ENCODE assay signal across 8 cellular contexts in genomic region chr2:89836326-89836725, GRCh38.
DNase-seq lines count a peak whose midpoint lies in the region; ATAC-seq and TF ChIP-seq lines count a peak whose summit lies in the region.
"Not testable (repeated sequence)": the region's sequence is repeated elsewhere in the genome, so short reads cannot be mapped to it uniquely, and the experiment has no call there.

No MANE protein-coding gene starts in this region.

- H3K9me3 ChIP-seq in iPS-20b (ENCODE audit: insufficient read depth, low read depth, low read length); prostate gland: not testable (repeated sequence)

- not testable (repeated sequence) for H3K36me3 Mint-ChIP-seq in activated T-cell treated with anti-CD3 and anti-CD28 coated beads, Interleukin-2, amount 50 U/mL, for 4 hours (ENCODE audit: insufficient read depth)

- not testable (repeated sequence) for TF ChIP-seq POLR2A in prostate gland (IDR thresholded peaks at IDR 0.05)

- H3K27ac ChIP-seq in iPS-20b (ENCODE audit: low read length); prostate gland: not testable (repeated sequence)

- not testable (repeated sequence) for H3K27me3 Mint-ChIP-seq in activated T-cell treated with anti-CD3 and anti-CD28 coated beads, Interleukin-2, amount 50 U/mL, for 4 hours (ENCODE audit: low read depth)

- H3K4me3 Mint-ChIP-seq in activated T-cell treated with anti-CD3 and anti-CD28 coated beads, Interleukin-2, amount 50 U/mL, for 4 hours: not testable (repeated sequence)

- peaks cover 34% of the 10 kb centered on the region for H3K9me3 Mint-ChIP-seq in activated T-cell treated with anti-CD3 and anti-CD28 coated beads, Interleukin-2, amount 50 U/mL, for 4 hours

- not testable (repeated sequence) for H3K4me1 ChIP-seq in iPS-20b (ENCODE audit: insufficient read depth, low read length); prostate gland (replicated peaks)

- WGBS in prostate gland: 68% methylated on average over 6 of the region's 6 CpGs

- not testable (repeated sequence) for TF ChIP-seq CTCF in AG09319 (IDR thresholded peaks at IDR 0.05; ENCODE audit: low read depth, low read length); epithelial cell of esophagus (IDR thresholded peaks at IDR 0.05; ENCODE audit: insufficient read depth, low read depth, low read length, missing control alignments); prostate gland (IDR thresholded peaks at IDR 0.05)

- DNase-seq in AG09319 (ENCODE audit: extremely low read depth, low read depth) (peak; percentile 12), epithelial cell of esophagus (ENCODE audit: low read depth) (peak; percentile 54), prostate gland (ENCODE audit: low spot score) (peak; percentile 19)
- DNase-seq in activated T-cell treated with anti-CD3 and anti-CD28 coated beads, Interleukin-2, amount 50 U/mL, for 4 hours: not testable (repeated sequence)

- not testable (repeated sequence) for H3K9ac ChIP-seq in iPS-20b (ENCODE audit: low read depth, low read length)

- not testable (repeated sequence) for H3K4me3 ChIP-seq in epithelial cell of esophagus (ENCODE audit: low read length); prostate gland
- H3K4me3 ChIP-seq in iPS-20b (ENCODE audit: low read length): peak overlapping the region; percentile 1; the same call in 1 of the 2 replicates

- H3K27me3 ChIP-seq in iPS-20b (ENCODE audit: insufficient read depth, low read length); prostate gland (replicated peaks; ENCODE audit: insufficient read depth): not testable (repeated sequence)

- not testable (repeated sequence) for H3K4me1 Mint-ChIP-seq in activated T-cell treated with anti-CD3 and anti-CD28 coated beads, Interleukin-2, amount 50 U/mL, for 4 hours (ENCODE audit: low read depth)

- not testable (repeated sequence) for H3K36me3 ChIP-seq in iPS-20b (ENCODE audit: insufficient read depth, low read depth, low read length); prostate gland

- intact Hi-C loops in prostate gland (cut with DNase I): not testable (repeated sequence)

- peak; percentile 54 for ATAC-seq in GM19324 (IDR thresholded peaks at IDR 0.05; ENCODE audit: low FRiP score, unreplicated experiment)
- peak; percentile 49 for ATAC-seq in HG02642 (IDR thresholded peaks at IDR 0.05; ENCODE audit: poor library complexity, unreplicated experiment)
- ATAC-seq in HG03469 (IDR thresholded peaks at IDR 0.05; ENCODE audit: unreplicated experiment): peak; percentile 29
- ATAC-seq in activated T-cell treated with anti-CD3 and anti-CD28 coated beads, Interleukin-2, amount 50 U/mL, for 4 hours: peak; percentile 50 to 61
